In genomic region chr19:45560038-45560437, GRCh38 we compare ENCODE assay signal across 20 cellular contexts. TPM values are rescaled to one million over a fixed set of nuclear protein-coding genes. Genes with fewer than 3 reads are reported as not detected.
"Had no signal": no experiment of that assay in that cellular context is flagged by ENCODE, and none has a peak within 500 bp of the region (broad histone marks: within the 10 kb centered on the region; RNA-seq: fewer than 3 reads in every experiment).

No MANE protein-coding gene starts in this region.

- H3K27ac ChIP-seq: body of pancreas, coronary artery, foreskin keratinocyte, suprapubic skin had no signal

- H3K27ac Mint-ChIP-seq: activated CD4-positive, alpha-beta T cell treated with anti-CD3 and anti-CD28 coated beads, Interleukin-2, amount 10 ng/mL, durations not matched to agents 24 days and 14 days; immature natural killer cell; type B pancreatic cell had no signal

- H3K4me3 Mint-ChIP-seq: activated CD4-positive, alpha-beta T cell treated with anti-CD3 and anti-CD28 coated beads, Interleukin-2, amount 10 ng/mL, durations not matched to agents 24 days and 14 days; type B pancreatic cell had no signal

- H3K36me3 Mint-ChIP-seq: immature natural killer cell, type B pancreatic cell had no signal

- H3K27me3 ChIP-seq: body of pancreas, foreskin keratinocyte, suprapubic skin had no signal

- FAIRE-seq: TTC549 had no signal

- ATAC-seq: body of pancreas; foreskin keratinocyte; stimulated activated naive CD8-positive, alpha-beta T cell treated with anti-CD3 and anti-CD28 coated beads, Interleukin-15, Interleukin-2, amounts not matched to agents 100 U/mL and 50 U/mL, for 24 hours; T-helper 17 cell had no signal

- H3K36me3 ChIP-seq: suprapubic skin had no signal

- H3K9me3 Mint-ChIP-seq: activated CD4-positive, alpha-beta T cell treated with anti-CD3 and anti-CD28 coated beads, Interleukin-2, amount 10 ng/mL, durations not matched to agents 24 days and 14 days; immature natural killer cell; type B pancreatic cell had no signal

- H3K27me3 Mint-ChIP-seq: activated CD4-positive, alpha-beta T cell treated with anti-CD3 and anti-CD28 coated beads, Interleukin-2, amount 10 ng/mL, durations not matched to agents 24 days and 14 days; T-helper 17 cell; type B pancreatic cell had no signal

- H3K4me1 ChIP-seq: body of pancreas, foreskin keratinocyte had no signal

- H3K9me3 ChIP-seq: body of pancreas, suprapubic skin had no signal

- DNase-seq: activated CD4-positive, alpha-beta T cell treated with anti-CD3 and anti-CD28 coated beads, Interleukin-2, amount 10 ng/mL, durations not matched to agents 24 days and 14 days; activated CD4-positive, CD25-positive, alpha-beta regulatory T cell; activated CD8-positive, alpha-beta memory T cell treated with anti-CD3 and anti-CD28 coated beads for 24 hours; activated naive CD4-positive, alpha-beta T cell treated with Interleukin-2 at 50 U/mL for 16 hours; amniotic stem cell; body of pancreas; central memory CD4-positive, alpha-beta T cell; effector CD4-positive, alpha-beta T cell; foreskin keratinocyte; glutamatergic neuron; immature natural killer cell; retina; stimulated activated CD4-positive, alpha-beta T cell treated with anti-CD3 and anti-CD28 coated beads, Interleukin-2, amount 100 ng/mL, for 48 hours; stimulated activated naive CD8-positive, alpha-beta T cell treated with anti-CD3 and anti-CD28 coated beads, Interleukin-15, Interleukin-2, amounts not matched to agents 100 U/mL and 50 U/mL, for 24 hours; T-helper 17 cell had no signal

- H3K4me3 ChIP-seq: body of pancreas, coronary artery, lung, suprapubic skin had no signal

RNA-seq across cellular contexts. Expression of gene GPR4, which starts 42.0 kb away (rescaled TPM):
- total RNA-seq: activated CD4-positive, alpha-beta T cell treated with anti-CD3 and anti-CD28 coated beads, Interleukin-2, amount 10 ng/mL, durations not matched to agents 24 days and 14 days; foreskin keratinocyte; T-helper 17 cell had no signal
- polyA plus RNA-seq: immature natural killer cell had no signal
